ENCODE assay signal across 8 cellular contexts in genomic region chr7:1290262-1291039, GRCh38. TPM values are rescaled to one million over a fixed set of nuclear protein-coding genes. Genes with fewer than 3 reads are reported as not detected.
DNase-seq lines count a peak whose midpoint lies in the region; ATAC-seq, FAIRE-seq and TF ChIP-seq lines count a peak whose summit lies in the region.

No MANE protein-coding gene starts in this region.

- H4K20me1 ChIP-seq in K562 (replicated peaks; ENCODE audit: control insufficient read depth, insufficient read depth, low read length), result 0 out of 2 replicates have a peak, but pooled peaks cover 4% of the 10 kb centered on the region

- intact Hi-C loops in K562 (cut with micrococcal nuclease), result no loop called here

- H3K27me3 ChIP-seq in K562 (ENCODE audit: control insufficient read depth in 2 of 2, insufficient read depth in 2 of 2, low read length in 2 of 2), result peaks cover 24 to 74% of the 10 kb centered on the region in 2 experiments; a peak in 4 of 5 replicates
- H3K27me3 ChIP-seq in iPS-18a (ENCODE audit: control insufficient read depth, insufficient read depth, low read length), result peaks cover 34% of the 10 kb centered on the region
- H3K27me3 ChIP-seq in skeletal muscle tissue (ENCODE audit: control insufficient read depth in 3 of 3, insufficient read depth in 3 of 3, low read length in 3 of 3), result peaks cover 46 to 58% (median 58%) of the 10 kb centered on the region in 3 donors

- in situ Hi-C loops in K562 (cut with MboI), result no loop called here

- H3K36me3 ChIP-seq in K562 (ENCODE audit: control insufficient read depth, insufficient read depth, low read length), result no peaks in the 10 kb centered on the region
- H3K36me3 ChIP-seq in iPS-18a (ENCODE audit: control insufficient read depth, low read depth, low read length), result no peaks in the 10 kb centered on the region
- no peaks in the 10 kb centered on the region for H3K36me3 ChIP-seq in skeletal muscle tissue (ENCODE audit: control insufficient read depth in 3 of 3, insufficient read depth in 3 of 3, low read length in 3 of 3)

- CTCF ChIA-PET in K562 (lab: Yijun Ruan, JAX; ENCODE audit: low intra/inter-chr PET ratio), result no interaction called here

- no peaks in the 10 kb centered on the region for H3K79me2 ChIP-seq in K562 (ENCODE audit: control insufficient read depth, insufficient read depth, low read length)

- no peak overlapping the region for H3K9ac ChIP-seq in K562 (ENCODE audit: insufficient read depth in 1 of 2, low read depth in 2 of 2, low read length in 2 of 2)
- H3K9ac ChIP-seq in iPS-18a (ENCODE audit: low read length), result no peak overlapping the region
- H3K9ac ChIP-seq in skeletal muscle tissue (ENCODE audit: low read depth in 1 of 3, low read length in 3 of 3), result peak overlapping the region; percentile 14 to 50 (median 33)

- BruUV-seq in K562 (replicated peaks; lab: Mats Ljungman, UMichigan), result no TSS peak

- peaks cover 0 to 40% of the 10 kb centered on the region in 2 experiments; a peak in 2 of 5 replicates for H3K4me1 ChIP-seq in K562 (replicated peaks in 1 of 2; ENCODE audit: control insufficient read depth in 2 of 2, insufficient read depth in 2 of 2, low read length in 2 of 2)
- H3K4me1 ChIP-seq in iPS-18a (ENCODE audit: control insufficient read depth, low read depth, low read length), result no peaks in the 10 kb centered on the region
- H3K4me1 ChIP-seq in skeletal muscle tissue (ENCODE audit: control insufficient read depth in 3 of 3, insufficient read depth in 3 of 3, low read length in 3 of 3), result peaks cover 7 to 13% (median 13%) of the 10 kb centered on the region in 3 donors

- H3K4me3 ChIP-seq in K562, result no peak overlapping the region
- H3K4me3 ChIP-seq in iPS-18a (ENCODE audit: low read length), result peak overlapping the region; percentile 67
- H3K4me3 ChIP-seq in skeletal muscle tissue (ENCODE audit: low read length in 3 of 3), result peak overlapping the region; percentile 32 to 60 (median 38)

- no peak for TF ChIP-seq RAD21 in K562 (CRISPR knock-in tag; conservative IDR thresholded peaks at IDR 0.05 in 1 of 2, IDR thresholded peaks at IDR 0.05 in 1 of 2)

- H3K9me1 ChIP-seq in K562 (ENCODE audit: control insufficient read depth, insufficient read depth, low read length), result no peaks in the 10 kb centered on the region

- no peak overlapping the region for H2AFZ ChIP-seq in K562 (ENCODE audit: low read depth, low read length)

- DNase-seq in DMS79 (lab: John Stamatoyannopoulos, UW) (peak; percentile 28), NCI-H2196 (lab: John Stamatoyannopoulos, UW; ENCODE audit: unreplicated experiment) (peak; percentile 71), K562 (ENCODE audit: extremely low read depth in 1 of 4, low spot score in 3 of 4) (no peak), RCC 7860 (ENCODE audit: low spot score) (no peak)

- no peak overlapping the region for H3K4me2 ChIP-seq in K562 (ENCODE audit: insufficient read depth, low read length)

- H3K27ac ChIP-seq in K562 (ENCODE audit: extremely low read depth, low read depth, low read length), result no peak overlapping the region
- no peak overlapping the region for H3K27ac ChIP-seq in iPS-18a (ENCODE audit: low read length)
- H3K27ac ChIP-seq in skeletal muscle tissue (ENCODE audit: low read depth, low read length), result no peak overlapping the region

- TF ChIP-seq CTCF in K562 (IDR thresholded peaks at IDR 0.05 in 2 of 3, conservative IDR thresholded peaks at IDR 0.05 in 1 of 3; ENCODE audit: insufficient read depth in 2 of 3, low read depth in 1 of 3, low read length in 3 of 3), result no peak

- POLR2A ChIA-PET in K562 (lab: Yijun Ruan, JAX), result interaction anchor here (1.4 kb wide), 1 partner anchor 8 kb away, joined by 3 read pairs; no protein-coding TSS in a partner anchor

- peak; percentile 13; the same call in 1 of the 3 replicates for ATAC-seq in K562
- ATAC-seq in GM21825 (IDR thresholded peaks at IDR 0.05; ENCODE audit: unreplicated experiment), result no peak
- no peak for ATAC-seq in GM21576 (IDR thresholded peaks at IDR 0.05; ENCODE audit: unreplicated experiment)

- TF ChIP-seq EP300 in K562 (IDR thresholded peaks at IDR 0.05; ENCODE audit: low read length), result no peak

- WGBS in K562 (ENCODE audit: insufficient coverage, low coverage, missing lambda C conversion rate), result 7% methylated on average over 26 of the region's 50 CpGs

- FAIRE-seq in K562 (lab: Jason Lieb, UNC) (no peak), RCC 7860 (lab: Jason Lieb, UNC) (no peak)

- no peaks in the 10 kb centered on the region for H3K9me3 ChIP-seq in K562 (replicated peaks; ENCODE audit: control insufficient read depth, insufficient read depth, low read depth, low read length)
- no peaks in the 10 kb centered on the region for H3K9me3 ChIP-seq in iPS-18a (ENCODE audit: control insufficient read depth, low read depth, low read length)
- H3K9me3 ChIP-seq in skeletal muscle tissue (ENCODE audit: control insufficient read depth in 3 of 3, low read length in 3 of 3), result no peaks in the 10 kb centered on the region

- TF ChIP-seq POLR2A in K562 (conservative IDR thresholded peaks at IDR 0.05), result no peak

TF ChIP-seq in K562, 482 proteins besides CTCF, POLR2A, EP300 and RAD21:
- no peak for TF ChIP-seq CBX5 (IDR thresholded peaks at IDR 0.05; ENCODE audit: borderline replicate concordance, low read depth)
- TF ChIP-seq RFX1 (IDR thresholded peaks at IDR 0.05), result peak; percentile 51; the same call in 1 of the 2 replicates

RNA-seq across cellular contexts. Expression of gene UNCX, which starts 57.8 kb away (rescaled TPM):
- total RNA-seq in K562 (2011; cell fraction: chromatin; rRNA removed; ENCODE audit: low replicate concordance), result not detected in 2 replicates
- total RNA-seq in K562 (2011; cell fraction: nucleolus; rRNA removed), result not detected in 2 replicates
- total RNA-seq in K562 (2011; cell fraction: nucleoplasm; rRNA removed), result not detected in 2 replicates
- total RNA-seq in K562 (2014; rRNA removed) (not detected in 2 replicates), K562 (2014; rRNA removed; fragmentation: Illumina TruSeq; extraction: Trizol) (not detected in 2 replicates), K562 (2015; rRNA removed; fragmentation: Illumina TruSeq; extraction: Trizol) (not detected in 2 replicates), K562 (2021) (not detected in 2 replicates), skeletal muscle tissue (not detected)
- polyA plus RNA-seq in K562 (2011; rRNA removed) (not detected in 2 replicates), K562 (2014; fragmentation: Illumina TruSeq; extraction: Trizol) (not detected in 2 replicates), K562 (2014; fragmentation: Nextera tagmentation; extraction: Ambion mirVana) (not detected), K562 (2014; rRNA removed) (not detected in 2 replicates)
- polyA plus RNA-seq in K562 (2011; cell fraction: cytosol; rRNA removed), result not detected in 2 replicates
- not detected in 2 replicates for polyA plus RNA-seq in K562 (2011; cell fraction: nucleus; rRNA removed)
- not detected in 2 replicates for polyA plus RNA-seq in K562 (2012)
- not detected in 2 replicates for polyA minus RNA-seq in K562 (2011; rRNA and poly(A)+ RNA removed)
- not detected in 2 replicates for polyA minus RNA-seq in K562 (2011; cell fraction: cytosol; rRNA and poly(A)+ RNA removed)
- polyA minus RNA-seq in K562 (2011; cell fraction: nucleus; rRNA and poly(A)+ RNA removed), result not detected in 2 replicates

Comparison
In these comparisons a context has a peak if more than half of its experiments do, and no peak if none do; other contexts are left out.
1. DNase-seq: peak in DMS79 (single experiment) and NCI-H2196 (single experiment); none in K562 (0 of 4) and RCC 7860 (single experiment).
2. H3K9ac ChIP-seq: peak in skeletal muscle tissue (3 of 3); none in K562 (0 of 2) and iPS-18a (single experiment).